13 cellular contexts compared by ENCODE assay signal in genomic region chr14:90109858-90110257, GRCh38. TPM values are rescaled to one million over a fixed set of nuclear protein-coding genes. Genes with fewer than 3 reads are reported as not detected.
DNase-seq lines count a peak whose midpoint lies in the region; TF ChIP-seq lines count a peak whose summit lies in the region.
"Had no signal": no experiment of that assay in that cellular context is flagged by ENCODE, and none has a peak within 500 bp of the region (broad histone marks: within the 10 kb centered on the region; RNA-seq: fewer than 3 reads in every experiment).

No MANE protein-coding gene starts in this region.

- H3K4me1 Mint-ChIP-seq in Calu3 (ENCODE audit: low read depth, unreplicated experiment), result no peaks in the 10 kb centered on the region
- no peaks in the 10 kb centered on the region for H3K4me1 Mint-ChIP-seq in activated naive CD8-positive, alpha-beta T cell treated with anti-CD3 and anti-CD28 coated beads for 36 hours
- H3K4me1 Mint-ChIP-seq: activated naive CD4-positive, alpha-beta T cell treated with anti-CD3 and anti-CD28 coated beads, Interleukin-2, amount 50 U/mL, for 24 hours had no signal

- H3K9me3 Mint-ChIP-seq in Calu3 (ENCODE audit: low read depth, unreplicated experiment), result peaks cover 3% of the 10 kb centered on the region
- H3K9me3 Mint-ChIP-seq in activated naive CD8-positive, alpha-beta T cell treated with anti-CD3 and anti-CD28 coated beads for 36 hours, result no peaks in the 10 kb centered on the region
- H3K9me3 Mint-ChIP-seq: activated naive CD4-positive, alpha-beta T cell treated with anti-CD3 and anti-CD28 coated beads, Interleukin-2, amount 50 U/mL, for 24 hours; stimulated activated naive CD8-positive, alpha-beta T cell treated with anti-CD3 and anti-CD28 coated beads, Interleukin-15, Interleukin-2, amounts not matched to agents 100 ng/mL and 50 ng/mL, for 24 hours had no signal

- H3K27me3 Mint-ChIP-seq in Calu3 (ENCODE audit: unreplicated experiment), result peaks cover 32% of the 10 kb centered on the region
- H3K27me3 Mint-ChIP-seq in activated naive CD8-positive, alpha-beta T cell treated with anti-CD3 and anti-CD28 coated beads for 36 hours, result peaks cover 36% of the 10 kb centered on the region

- no peak overlapping the region for H3K4me3 ChIP-seq in fibroblast of mammary gland (ENCODE audit: control insufficient read depth, low read depth, low read length)

- intact Hi-C loops in Calu3 (cut with micrococcal nuclease; ENCODE audit: unreplicated experiment), result no loop called here

- peak; percentile 49 for DNase-seq in A172 (ENCODE audit: low spot score)
- DNase-seq in Calu3, result peak; percentile 30
- DNase-seq in NCI-H69 (lab: John Stamatoyannopoulos, UW), result peak; percentile 71
- no peak for DNase-seq in fibroblast of mammary gland (ENCODE audit: low read depth)
- DNase-seq in NCI-H187 treated with DMSO at 0.1 percent for 48 hours (lab: John Stamatoyannopoulos, UW), result no peak
- DNase-seq in activated naive CD8-positive, alpha-beta T cell treated with anti-CD3 and anti-CD28 coated beads for 36 hours, result no peak
- no peak for DNase-seq in GM20000 (ENCODE audit: low spot score)
- DNase-seq in NCI-H2196 treated with DMSO at 0.1 percent for 48 hours (lab: John Stamatoyannopoulos, UW; ENCODE audit: unreplicated experiment), result no peak
- DNase-seq: NCI-H1105, small intestine had no signal

- CTCF ChIA-PET in Calu3 (lab: Charles Lee), result interaction anchor here (0.6 to 0.7 kb wide), 2 partner anchors 426 to 1238 kb away, joined by 3 read pairs; no protein-coding TSS in a partner anchor

- H3K4me3 Mint-ChIP-seq in Calu3 (ENCODE audit: low read depth, unreplicated experiment), result no peak overlapping the region
- H3K4me3 Mint-ChIP-seq in activated naive CD8-positive, alpha-beta T cell treated with anti-CD3 and anti-CD28 coated beads for 36 hours, result no peak overlapping the region
- H3K4me3 Mint-ChIP-seq: activated naive CD4-positive, alpha-beta T cell treated with anti-CD3 and anti-CD28 coated beads, Interleukin-2, amount 50 U/mL, for 24 hours; stimulated activated naive CD8-positive, alpha-beta T cell treated with anti-CD3 and anti-CD28 coated beads, Interleukin-15, Interleukin-2, amounts not matched to agents 100 ng/mL and 50 ng/mL, for 24 hours had no signal

- H3K27ac Mint-ChIP-seq in Calu3 (ENCODE audit: unreplicated experiment), result no peak overlapping the region
- no peak overlapping the region for H3K27ac Mint-ChIP-seq in activated naive CD8-positive, alpha-beta T cell treated with anti-CD3 and anti-CD28 coated beads for 36 hours
- H3K27ac Mint-ChIP-seq: activated naive CD4-positive, alpha-beta T cell treated with anti-CD3 and anti-CD28 coated beads, Interleukin-2, amount 50 U/mL, for 24 hours; stimulated activated naive CD8-positive, alpha-beta T cell treated with anti-CD3 and anti-CD28 coated beads, Interleukin-15, Interleukin-2, amounts not matched to agents 100 ng/mL and 50 ng/mL, for 24 hours had no signal

- TF ChIP-seq CTCF in Calu3 (IDR thresholded peaks at IDR 0.05; ENCODE audit: unreplicated experiment) (no peak), fibroblast of mammary gland (conservative IDR thresholded peaks at IDR 0.05; ENCODE audit: control insufficient read depth, insufficient read depth, low read depth, low read length) (peak; percentile 19), GM20000 (IDR thresholded peaks at IDR 0.05; ENCODE audit: extremely low read depth, missing control alignments) (no peak)

- BruUV-seq in Calu3 (replicated peaks; lab: Mats Ljungman, UMichigan), result no TSS peak

- no peaks in the 10 kb centered on the region for H3K36me3 Mint-ChIP-seq in Calu3 (ENCODE audit: insufficient read depth, unreplicated experiment)
- H3K36me3 Mint-ChIP-seq in activated naive CD8-positive, alpha-beta T cell treated with anti-CD3 and anti-CD28 coated beads for 36 hours, result no peaks in the 10 kb centered on the region
- H3K36me3 Mint-ChIP-seq: activated naive CD4-positive, alpha-beta T cell treated with anti-CD3 and anti-CD28 coated beads, Interleukin-2, amount 50 U/mL, for 24 hours had no signal

RNA-seq across cellular contexts. Expression of gene KCNK13, which starts 48.1 kb away (rescaled TPM):
- not detected in 2 replicates for total RNA-seq in A172 (2014; rRNA removed; shearing (Covaris generic))
- total RNA-seq in Calu3 (2022), result not detected in 2 replicates
- total RNA-seq in activated naive CD8-positive, alpha-beta T cell treated with anti-CD3 and anti-CD28 coated beads for 36 hours, result not detected
- total RNA-seq: lung microvascular endothelial cell had no signal

Comparison
In these comparisons a context has a peak if more than half of its experiments do, and no peak if none do; other contexts are left out.
1. DNase-seq: peak in A172 (single experiment), Calu3 (single experiment) and NCI-H69 (single experiment); none in fibroblast of mammary gland (single experiment), NCI-H187 treated with DMSO at 0.1 percent for 48 hours (single experiment), activated naive CD8-positive, alpha-beta T cell treated with anti-CD3 and anti-CD28 coated beads for 36 hours (single experiment), GM20000 (single experiment) and NCI-H2196 treated with DMSO at 0.1 percent for 48 hours (single experiment).